In genomic region chr19:6677924-6678689, GRCh38 we compare ENCODE assay signal across 8 cellular contexts.
DNase-seq lines count a peak whose midpoint lies in the region; ATAC-seq lines count a peak whose summit lies in the region.

No MANE protein-coding gene starts in this region.

- H3K27ac Mint-ChIP-seq in stimulated activated naive CD8-positive, alpha-beta T cell treated with anti-CD3 and anti-CD28 coated beads, Interleukin-15, amount 100 ng/mL, for 72 hours, result peak overlapping the region; percentile 59 to 80

- peak; percentile 32 to 63 for DNase-seq in activated CD4-positive, alpha-beta T cell treated with anti-CD3 and anti-CD28 coated beads for 4 hours
- DNase-seq in activated CD4-positive, alpha-beta T cell treated with anti-CD3 and anti-CD28 coated beads, Interleukin-2, amount 50 U/mL, for 4 hours, result no peak
- peak; percentile 37 for DNase-seq in activated gamma-delta T cell treated with anti-CD3 and anti-CD28 coated beads, Interleukin-2, amount 50 U/mL, for 16 hours (ENCODE audit: low read depth)
- DNase-seq in iris pigment epithelial cell (ENCODE audit: low read depth), result peak; percentile 36
- peak; percentile 60 to 63 for DNase-seq in stimulated activated naive CD8-positive, alpha-beta T cell treated with anti-CD3 and anti-CD28 coated beads, Interleukin-15, amount 100 ng/mL, for 72 hours
- no peak for DNase-seq in kidney glomerular epithelial cell (lab: John Stamatoyannopoulos, UW)

- peaks cover 73% of the 10 kb centered on the region for H3K4me1 Mint-ChIP-seq in stimulated activated naive CD8-positive, alpha-beta T cell treated with anti-CD3 and anti-CD28 coated beads, Interleukin-15, amount 100 ng/mL, for 72 hours

- peak overlapping the region; percentile 71 to 76 for H3K4me3 Mint-ChIP-seq in stimulated activated naive CD8-positive, alpha-beta T cell treated with anti-CD3 and anti-CD28 coated beads, Interleukin-15, amount 100 ng/mL, for 72 hours

- peaks cover 8% of the 10 kb centered on the region for H3K27me3 Mint-ChIP-seq in stimulated activated naive CD8-positive, alpha-beta T cell treated with anti-CD3 and anti-CD28 coated beads, Interleukin-15, amount 100 ng/mL, for 72 hours

- no peak for ATAC-seq in stimulated activated naive CD8-positive, alpha-beta T cell treated with anti-CD3 and anti-CD28 coated beads, Interleukin-15, amount 100 ng/mL, for 72 hours
- ATAC-seq in HG03095 (IDR thresholded peaks at IDR 0.05; ENCODE audit: unreplicated experiment) (no peak), GM19467 (IDR thresholded peaks at IDR 0.05; ENCODE audit: unreplicated experiment) (no peak)

- peaks cover 22 to 23% of the 10 kb centered on the region in 2 donors for H3K9me3 Mint-ChIP-seq in stimulated activated naive CD8-positive, alpha-beta T cell treated with anti-CD3 and anti-CD28 coated beads, Interleukin-15, amount 100 ng/mL, for 72 hours

Comparison
In these comparisons a context has a peak if more than half of its experiments do, and no peak if none do; other contexts are left out.
1. DNase-seq: peak in activated CD4-positive, alpha-beta T cell treated with anti-CD3 and anti-CD28 coated beads for 4 hours (2 of 2), activated gamma-delta T cell treated with anti-CD3 and anti-CD28 coated beads, Interleukin-2, amount 50 U/mL, for 16 hours (single experiment), iris pigment epithelial cell (single experiment) and stimulated activated naive CD8-positive, alpha-beta T cell treated with anti-CD3 and anti-CD28 coated beads, Interleukin-15, amount 100 ng/mL, for 72 hours (2 of 2); none in activated CD4-positive, alpha-beta T cell treated with anti-CD3 and anti-CD28 coated beads, Interleukin-2, amount 50 U/mL, for 4 hours (0 of 2) and kidney glomerular epithelial cell (single experiment).